In genomic region chr15:57015360-57015759, GRCh38 we compare ENCODE assay signal across 22 cellular contexts.
A peak's percentile ranks its signal among the peaks of the same experiment; 100 is the strongest.
DNase-seq lines count a peak whose midpoint lies in the region; ATAC-seq, FAIRE-seq and TF ChIP-seq lines count a peak whose summit lies in the region.
"Had no signal": no experiment of that assay in that cellular context is flagged by ENCODE, and none has a peak within 500 bp of the region (broad histone marks: within the 10 kb centered on the region; RNA-seq: fewer than 3 reads in every experiment).

No MANE protein-coding gene starts in this region.

- no peak for FAIRE-seq in HepG2 (lab: Jason Lieb, UNC)

- CTCF ChIA-PET in HepG2 (lab: Yijun Ruan, JAX; ENCODE audit: low intra/inter-chr PET ratio, low total read pairs) = no interaction called here

- TF ChIP-seq POLR2A in HepG2 (IDR thresholded peaks at IDR 0.05; ENCODE audit: insufficient read depth in 1 of 2, low read depth in 2 of 2, low read length in 2 of 2) (no peak), right lobe of liver (IDR thresholded peaks at IDR 0.05) (no peak)

- no peak overlapping the region for H3K4me3 ChIP-seq in liver (ENCODE audit: low read depth in 1 of 3, low read length in 3 of 3)
- no peak overlapping the region for H3K4me3 ChIP-seq in HepG2 (replicated peaks in 1 of 3; ENCODE audit: insufficient read depth in 1 of 3, low read depth in 2 of 3, low read length in 3 of 3)
- no peak overlapping the region for H3K4me3 ChIP-seq in right lobe of liver
- H3K4me3 ChIP-seq in endodermal cell (ENCODE audit: low read length) = no peak overlapping the region
- no peak overlapping the region for H3K4me3 ChIP-seq in neuronal stem cell (ENCODE audit: low read length in 2 of 2)
- H3K4me3 ChIP-seq: Peyer's patch, SJSA1 had no signal

- TF ChIP-seq CTCF in liver (IDR thresholded peaks at IDR 0.05; ENCODE audit: low read depth, low read length, missing input control) (no peak), HepG2 (CRISPR knock-in tag; IDR thresholded peaks at IDR 0.05) (no peak), right lobe of liver (IDR thresholded peaks at IDR 0.05) (no peak), endodermal cell (conservative IDR thresholded peaks at IDR 0.05) (no peak)

- no peak overlapping the region for H4K91ac ChIP-seq in neuronal stem cell (ENCODE audit: low read depth, low read length, poor library complexity)

- H2BK15ac ChIP-seq in neuronal stem cell (ENCODE audit: low read length) = no peak overlapping the region

- in situ Hi-C loops in HepG2 (cut with HindIII; ENCODE audit: extremely low pct_ligation_motif_present, low pct_unique_long_range_greater_than_20kb) = no loop called here

- no TSS peak for BruUV-seq in HepG2 (replicated peaks; lab: Mats Ljungman, UMichigan)

- H2AFZ ChIP-seq in HepG2 (ENCODE audit: low read length) (no peak overlapping the region), neuronal stem cell (ENCODE audit: low read length) (no peak overlapping the region)

- no peak for TF ChIP-seq EP300 in HepG2 (IDR thresholded peaks at IDR 0.05; ENCODE audit: low read depth in 2 of 2, low read length in 2 of 2)
- no peak for TF ChIP-seq EP300 in HepG2 (CRISPR knock-in tag; IDR thresholded peaks at IDR 0.05; ENCODE audit: borderline replicate concordance)

- H3K23ac ChIP-seq in neuronal stem cell (ENCODE audit: low read depth, low read length, poor library complexity) = no peak overlapping the region

- H3K27ac ChIP-seq in liver (ENCODE audit: low read depth in 1 of 2, low read length in 2 of 2) = peak overlapping the region; percentile 40 to 79
- H3K27ac ChIP-seq in HepG2 (ENCODE audit: extremely low read length, insufficient read depth, low read length) = no peak overlapping the region
- peak overlapping the region in 1 of 3 donors; percentile 75 for H3K27ac ChIP-seq in right lobe of liver
- H3K27ac ChIP-seq in endodermal cell (ENCODE audit: low read depth, low read length) = no peak overlapping the region
- H3K27ac ChIP-seq in neuronal stem cell (replicated peaks; ENCODE audit: low read length) = no peak overlapping the region
- H3K27ac ChIP-seq: Peyer's patch, SJSA1 had no signal

- H3K4me1 ChIP-seq in liver (ENCODE audit: control insufficient read depth in 4 of 4, insufficient read depth in 4 of 4, low read length in 3 of 4) (peaks cover 2 to 12% (median 3%) of the 10 kb centered on the region in 4 donors), HepG2 (ENCODE audit: insufficient read depth, low read length) (peaks cover 23% of the 10 kb centered on the region), right lobe of liver (peaks cover 0 to 15% (median 8%) of the 10 kb centered on the region in 4 donors), endodermal cell (ENCODE audit: control insufficient read depth, insufficient read depth, low read length) (peaks cover 5% of the 10 kb centered on the region), neuronal stem cell (ENCODE audit: control insufficient read depth in 2 of 2, insufficient read depth in 1 of 2, low read depth in 1 of 2, low read length in 2 of 2) (peaks cover 0 to 2% of the 10 kb centered on the region in 2 donors)
- H3K4me1 ChIP-seq: SJSA1 had no signal

- H3K79me2 ChIP-seq in HepG2 (ENCODE audit: insufficient read depth, low read length) = peaks cover 55% of the 10 kb centered on the region

- H3K18ac ChIP-seq in neuronal stem cell (ENCODE audit: low read length) = no peak overlapping the region

- no peak overlapping the region for H2AK5ac ChIP-seq in neuronal stem cell (ENCODE audit: low read depth, low read length)

- H2BK5ac ChIP-seq in neuronal stem cell (ENCODE audit: low read length) = no peak overlapping the region

- peaks cover 5% of the 10 kb centered on the region for H3K36me3 Mint-ChIP-seq in activated T-helper 17 cell treated with anti-CD3 and anti-CD28 coated beads, Interleukin-2, amount 50 U/mL, for 72 hours (ENCODE audit: low read depth)
- H3K36me3 Mint-ChIP-seq in endodermal cell (ENCODE audit: low read depth) = peaks cover 9% of the 10 kb centered on the region

- no peak overlapping the region for H3K4ac ChIP-seq in neuronal stem cell (ENCODE audit: low read length)

- H3K27me3 ChIP-seq in liver (ENCODE audit: control insufficient read depth in 4 of 4, insufficient read depth in 4 of 4, low read length in 3 of 4) (no peaks in the 10 kb centered on the region), HepG2 (ENCODE audit: control insufficient read depth in 1 of 2, insufficient read depth in 2 of 2, low read length in 2 of 2) (no peaks in the 10 kb centered on the region), right lobe of liver (no peaks in the 10 kb centered on the region), endodermal cell (ENCODE audit: control insufficient read depth, insufficient read depth, low read length, poor library complexity, severe bottlenecking) (no peaks in the 10 kb centered on the region), neuronal stem cell (ENCODE audit: control insufficient read depth in 3 of 3, insufficient read depth in 3 of 3, low read depth in 1 of 3, low read length in 3 of 3) (no peaks in the 10 kb centered on the region)
- H3K27me3 ChIP-seq: Peyer's patch, SJSA1 had no signal

- H3K4me2 ChIP-seq in HepG2 (ENCODE audit: low read depth, low read length) (no peak overlapping the region), neuronal stem cell (ENCODE audit: insufficient read depth, low read length, poor library complexity, severe bottlenecking) (no peak overlapping the region)

- TF ChIP-seq RAD21 in liver (IDR thresholded peaks at IDR 0.05) (no peak), HepG2 (CRISPR knock-in tag; IDR thresholded peaks at IDR 0.05) (no peak)

- H3K9ac ChIP-seq in liver (ENCODE audit: low read depth in 1 of 2, low read length in 2 of 2) = no peak overlapping the region
- no peak overlapping the region for H3K9ac ChIP-seq in HepG2 (ENCODE audit: insufficient read depth, low read depth, low read length)
- no peak overlapping the region for H3K9ac ChIP-seq in endodermal cell (ENCODE audit: extremely low read depth, low read length, poor library complexity, severe bottlenecking)
- no peak overlapping the region for H3K9ac ChIP-seq in neuronal stem cell (ENCODE audit: low read depth, low read length, poor library complexity)

- H3K36me3 ChIP-seq in liver (ENCODE audit: control insufficient read depth in 4 of 4, insufficient read depth in 3 of 4, low read depth in 1 of 4, low read length in 3 of 4) (no peaks in the 10 kb centered on the region), HepG2 (replicated peaks in 1 of 2; ENCODE audit: control insufficient read depth in 1 of 2, insufficient read depth in 2 of 2, low read length in 2 of 2) (peaks cover 0 to 2% of the 10 kb centered on the region in 2 experiments; a peak in 2 of 5 replicates), right lobe of liver (no peaks in the 10 kb centered on the region), endodermal cell (ENCODE audit: control insufficient read depth, insufficient read depth, low read length) (no peaks in the 10 kb centered on the region), neuronal stem cell (replicated peaks in 1 of 2; ENCODE audit: control insufficient read depth in 2 of 2, insufficient read depth in 2 of 2, low read length in 2 of 2) (peaks cover 0 to 2% of the 10 kb centered on the region in 2 donors)
- H3K36me3 ChIP-seq: Peyer's patch had no signal

- intact Hi-C loops in HepG2 (cut with micrococcal nuclease; ENCODE audit: unreplicated experiment) (no loop called here), right lobe of liver (cut with DNase I) (no loop called here)

- H2BK120ac ChIP-seq in neuronal stem cell (ENCODE audit: low read depth, low read length) = no peak overlapping the region

- DNase-seq in HepG2 (ENCODE audit: low spot score) (no peak), right lobe of liver (no peak), endodermal cell (no peak), neuronal stem cell (ENCODE audit: low spot score) (no peak), OCI-M2 (lab: John Stamatoyannopoulos, UW; ENCODE audit: unreplicated experiment) (no peak)
- DNase-seq: EL, GF-D8, GOT3, HCEC 1CT, KG1, NCI-H1092 treated with DMSO at 0.1 percent for 48 hours, NCI-H1436 treated with DMSO at 0.1 percent for 48 hours, NCI-H2029, NCI-H2227 treated with DMSO at 0.1 percent for 48 hours, NCI-H510A, Peyer's patch had no signal

- H2BK12ac ChIP-seq in neuronal stem cell (ENCODE audit: low read length) = no peak overlapping the region

- peak overlapping the region; percentile 4 for H3K27ac Mint-ChIP-seq in activated T-helper 17 cell treated with anti-CD3 and anti-CD28 coated beads, Interleukin-2, amount 50 U/mL, for 72 hours
- H3K27ac Mint-ChIP-seq in endodermal cell = no peak overlapping the region

- POLR2A ChIA-PET in HepG2 (lab: Yijun Ruan, JAX) = no interaction called here

- peaks cover 25% of the 10 kb centered on the region for H3K4me1 Mint-ChIP-seq in activated T-helper 17 cell treated with anti-CD3 and anti-CD28 coated beads, Interleukin-2, amount 50 U/mL, for 72 hours
- peaks cover 16% of the 10 kb centered on the region for H3K4me1 Mint-ChIP-seq in endodermal cell

- no peaks in the 10 kb centered on the region for H3K9me3 Mint-ChIP-seq in activated T-helper 17 cell treated with anti-CD3 and anti-CD28 coated beads, Interleukin-2, amount 50 U/mL, for 72 hours
- no peaks in the 10 kb centered on the region for H3K9me3 Mint-ChIP-seq in endodermal cell
- H3K9me3 Mint-ChIP-seq: CD14-positive monocyte had no signal

- H3K9me3 ChIP-seq in liver (ENCODE audit: control insufficient read depth in 4 of 4, low read length in 3 of 4) (no peaks in the 10 kb centered on the region), HepG2 (ENCODE audit: low read length) (no peaks in the 10 kb centered on the region), right lobe of liver (no peaks in the 10 kb centered on the region), endodermal cell (ENCODE audit: control insufficient read depth, low read length) (no peaks in the 10 kb centered on the region), neuronal stem cell (replicated peaks in 1 of 2; ENCODE audit: control insufficient read depth in 2 of 2, insufficient read depth in 1 of 2, low read depth in 1 of 2, low read length in 2 of 2) (no peaks in the 10 kb centered on the region)
- H3K9me3 ChIP-seq: Peyer's patch, SJSA1 had no signal

- no peak overlapping the region for H3K4me3 Mint-ChIP-seq in activated T-helper 17 cell treated with anti-CD3 and anti-CD28 coated beads, Interleukin-2, amount 50 U/mL, for 72 hours
- H3K4me3 Mint-ChIP-seq in endodermal cell = no peak overlapping the region
- H3K4me3 Mint-ChIP-seq: CD14-positive monocyte had no signal

- H3K27me3 Mint-ChIP-seq in activated T-helper 17 cell treated with anti-CD3 and anti-CD28 coated beads, Interleukin-2, amount 50 U/mL, for 72 hours = no peaks in the 10 kb centered on the region
- no peaks in the 10 kb centered on the region for H3K27me3 Mint-ChIP-seq in endodermal cell (ENCODE audit: insufficient read depth)

- H4K8ac ChIP-seq in neuronal stem cell (ENCODE audit: low read depth, low read length) = no peak overlapping the region

- H4K20me1 ChIP-seq in HepG2 (ENCODE audit: insufficient read depth, low read length) = peaks cover 6% of the 10 kb centered on the region; the same call in 1 of the 2 replicates

- no peak overlapping the region for H3K14ac ChIP-seq in neuronal stem cell (ENCODE audit: low read length)

- H3K79me1 ChIP-seq in neuronal stem cell (ENCODE audit: low read depth, low read length) = no peaks in the 10 kb centered on the region

- ATAC-seq in HepG2 (no peak), right lobe of liver (peak; percentile 21 to 56 (median 44)), HG03039 (IDR thresholded peaks at IDR 0.05; ENCODE audit: unreplicated experiment) (no peak)
- ATAC-seq in activated T-helper 17 cell treated with anti-CD3 and anti-CD28 coated beads, Interleukin-2, amount 50 U/mL, for 72 hours (replicated peaks) = no peak
- ATAC-seq: Right ventricle myocardium inferior had no signal

Comparison
In these comparisons a context has a peak if more than half of its experiments do, and no peak if none do; other contexts are left out.
1. H3K27ac ChIP-seq: peak in liver (2 of 2); none in HepG2 (single experiment), endodermal cell (single experiment) and neuronal stem cell (single experiment).
2. ATAC-seq: peak in right lobe of liver (4 of 4); none in HepG2 (single experiment), activated T-helper 17 cell treated with anti-CD3 and anti-CD28 coated beads, Interleukin-2, amount 50 U/mL, for 72 hours (single experiment) and HG03039 (single experiment).